Comparison of ENCODE assay signal across 10 cellular contexts in genomic region chr10:31526681-31527080, GRCh38.
DNase-seq lines count a peak whose midpoint lies in the region; ATAC-seq lines count a peak whose summit lies in the region.
"Had no signal": no experiment of that assay in that cellular context is flagged by ENCODE, and none has a peak within 500 bp of the region (broad histone marks: within the 10 kb centered on the region; RNA-seq: fewer than 3 reads in every experiment).

No MANE protein-coding gene starts in this region.

- H3K4me1 Mint-ChIP-seq in memory B cell, result peaks cover 6% of the 10 kb centered on the region

- no peaks in the 10 kb centered on the region for H3K27me3 Mint-ChIP-seq in memory B cell
- H3K27me3 Mint-ChIP-seq: CD4-positive, alpha-beta memory T cell; natural killer cell treated with Interleukin-12 subunit alpha and Interleukin-12 subunit beta and Interleukin-15 and Interleukin-18, amount 100 ng/mL, for 72 hours had no signal

- H3K36me3 Mint-ChIP-seq in memory B cell, result peaks cover 27% of the 10 kb centered on the region

- peak overlapping the region; percentile 25 for H3K27ac Mint-ChIP-seq in memory B cell
- H3K27ac Mint-ChIP-seq: natural killer cell treated with Interleukin-12 subunit alpha and Interleukin-12 subunit beta and Interleukin-15 and Interleukin-18, amount 100 ng/mL, for 72 hours had no signal

- no peaks in the 10 kb centered on the region for H3K9me3 Mint-ChIP-seq in memory B cell
- H3K9me3 Mint-ChIP-seq: CD4-positive, alpha-beta memory T cell; natural killer cell treated with Interleukin-12 subunit alpha and Interleukin-12 subunit beta and Interleukin-15 and Interleukin-18, amount 100 ng/mL, for 72 hours had no signal

- ATAC-seq in memory B cell (ENCODE audit: low read depth), result no peak
- ATAC-seq in GM18519 (IDR thresholded peaks at IDR 0.05; ENCODE audit: low FRiP score, unreplicated experiment), result no peak
- ATAC-seq: natural killer cell treated with Interleukin-12 subunit alpha and Interleukin-12 subunit beta and Interleukin-15 and Interleukin-18, amount 100 ng/mL, for 72 hours had no signal

- no peak overlapping the region for H3K4me3 Mint-ChIP-seq in memory B cell
- H3K4me3 Mint-ChIP-seq: CD4-positive, alpha-beta memory T cell; natural killer cell treated with Interleukin-12 subunit alpha and Interleukin-12 subunit beta and Interleukin-15 and Interleukin-18, amount 100 ng/mL, for 72 hours had no signal

- DNase-seq in ELR (ENCODE audit: low read depth) (peak; percentile 64), LHCN-M2 (ENCODE audit: low read depth) (peak; percentile 33), astrocyte of the hippocampus (ENCODE audit: low read depth, low spot score) (peak; percentile 5), memory B cell (ENCODE audit: low spot score in 2 of 2) (no peak), cerebellar nuclear complex (lab: John Stamatoyannopoulos, UW) (no peak), cerebellar cortex (ENCODE audit: low spot score) (no peak)
- DNase-seq: CD4-positive, alpha-beta memory T cell; NCI-H1417 had no signal

Comparison
In these comparisons a context has a peak if more than half of its experiments do, and no peak if none do; other contexts are left out.
1. DNase-seq: peak in ELR (single experiment), LHCN-M2 (single experiment) and astrocyte of the hippocampus (single experiment); none in memory B cell (0 of 2), cerebellar nuclear complex (0 of 2) and cerebellar cortex (single experiment).